ENCODE assay signal across 8 cellular contexts in the genomic region with DNA sequence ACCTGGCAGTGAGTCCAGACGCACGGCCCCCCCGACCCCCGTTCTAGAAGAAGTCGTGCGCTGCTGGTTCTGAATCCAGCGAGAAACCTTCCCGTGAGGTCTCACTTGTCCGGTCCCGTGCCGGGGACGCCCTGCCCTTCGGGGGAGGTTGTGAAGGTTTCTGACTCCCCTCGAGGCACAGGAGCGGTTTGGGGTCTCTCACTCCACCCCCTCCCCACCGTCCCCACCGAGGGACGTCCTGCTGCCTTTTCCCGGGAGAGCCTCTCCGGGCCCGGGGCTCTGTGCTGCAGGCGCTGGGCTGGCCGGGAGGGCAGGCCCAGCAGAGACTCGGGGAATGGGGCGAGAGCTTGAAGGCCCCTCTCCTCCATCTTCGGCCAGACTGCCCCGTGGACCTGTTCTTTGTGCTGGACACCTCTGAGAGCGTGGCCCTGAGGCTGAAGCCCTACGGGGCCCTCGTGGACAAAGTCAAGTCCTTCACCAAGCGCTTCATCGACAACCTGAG. TPM values are rescaled to one million over a fixed set of nuclear protein-coding genes. Genes with fewer than 3 reads are reported as not detected.
A peak's percentile ranks its signal among the peaks of the same experiment; 100 is the strongest.
DNase-seq lines count a peak whose midpoint lies in the region; ATAC-seq and TF ChIP-seq lines count a peak whose summit lies in the region.

No MANE protein-coding gene starts in this region.

- H3K27ac Mint-ChIP-seq in T-helper 2 cell treated with Interferon-gamma antibody and Interleukin-4, amounts not matched to agents 5 μg/mL and 100 μg/mL, for 36 hours = no peak overlapping the region

- no peaks in the 10 kb centered on the region for H3K4me1 ChIP-seq in cardiac muscle cell (ENCODE audit: low read depth)
- no peaks in the 10 kb centered on the region for H3K4me1 ChIP-seq in psoas muscle

- no peak for TF ChIP-seq CTCF in cardiac muscle cell (IDR thresholded peaks at IDR 0.05; ENCODE audit: low read depth, low read length)
- TF ChIP-seq CTCF in psoas muscle (IDR thresholded peaks at IDR 0.05) = no peak

- H3K4me3 ChIP-seq in cardiac muscle cell = peak overlapping the region; percentile 68
- peak overlapping the region; percentile 93 for H3K4me3 ChIP-seq in psoas muscle

- peak overlapping the region; percentile 48 for H3K4me3 Mint-ChIP-seq in T-helper 2 cell treated with Interferon-gamma antibody and Interleukin-4, amounts not matched to agents 5 μg/mL and 100 μg/mL, for 36 hours

- intact Hi-C loops in psoas muscle (cut with DNase I) = loop anchor here in 1 of 2 donors (10.0 kb wide), 1 partner anchor 1648 kb away; a partner anchor contains a TSS

- 8 to 17% (median 13%) methylated on average over 28 to 32 of the region's 32 CpGs for WGBS in psoas muscle, 3 donors

- no peaks in the 10 kb centered on the region for H3K27me3 ChIP-seq in cardiac muscle cell
- H3K27me3 ChIP-seq in psoas muscle (ENCODE audit: insufficient read depth in 3 of 3, low read length in 2 of 3) = no peaks in the 10 kb centered on the region

- H3K27ac ChIP-seq in cardiac muscle cell (no peak overlapping the region), psoas muscle (peak overlapping the region; percentile 46)

- H3K36me3 Mint-ChIP-seq in T-helper 2 cell treated with Interferon-gamma antibody and Interleukin-4, amounts not matched to agents 5 μg/mL and 100 μg/mL, for 36 hours (ENCODE audit: low read depth) = no peaks in the 10 kb centered on the region

- H3K36me3 ChIP-seq in cardiac muscle cell (peaks cover 13% of the 10 kb centered on the region), psoas muscle (ENCODE audit: insufficient read depth in 1 of 2, low read depth in 1 of 2) (peaks cover 0 to 34% of the 10 kb centered on the region in 2 donors)

- H3K9me3 ChIP-seq in cardiac muscle cell (ENCODE audit: low read depth) = no peaks in the 10 kb centered on the region
- no peaks in the 10 kb centered on the region for H3K9me3 ChIP-seq in psoas muscle

- H3K9me3 Mint-ChIP-seq in T-helper 2 cell treated with Interferon-gamma antibody and Interleukin-4, amounts not matched to agents 5 μg/mL and 100 μg/mL, for 36 hours = no peaks in the 10 kb centered on the region

- DNase-seq in Daoy (ENCODE audit: low read depth) = peak; percentile 45
- DNase-seq in T-helper 2 cell treated with Interferon-gamma antibody and Interleukin-4, amounts not matched to agents 5 μg/mL and 100 μg/mL, for 36 hours (ENCODE audit: low spot score) = no peak
- DNase-seq in cardiac muscle cell (ENCODE audit: low read depth in 1 of 2, low spot score in 1 of 2) = peak; percentile 25 to 36
- DNase-seq in psoas muscle = peak; percentile 39 to 61
- no peak for DNase-seq in HuH-7 (ENCODE audit: low spot score)
- DNase-seq in dedifferentiated amniotic fluid mesenchymal stem cell (ENCODE audit: extremely low spot score) = no peak
- DNase-seq in SKM-1 treated with dmso at 0.1 percent for 144 hours (lab: John Stamatoyannopoulos, UW; ENCODE audit: unreplicated experiment) = no peak
- DNase-seq in activated CD4-positive, alpha-beta T cell treated with anti-CD3 and anti-CD28 coated beads, Interleukin-2, amount 50 U/mL, for 48 hours = no peak

- no peaks in the 10 kb centered on the region for H3K4me1 Mint-ChIP-seq in T-helper 2 cell treated with Interferon-gamma antibody and Interleukin-4, amounts not matched to agents 5 μg/mL and 100 μg/mL, for 36 hours (ENCODE audit: low read depth)

- peak in 3 of 4 donors; percentile 2 to 32 (median 14) for ATAC-seq in psoas muscle

- peaks cover 12% of the 10 kb centered on the region for H3K27me3 Mint-ChIP-seq in T-helper 2 cell treated with Interferon-gamma antibody and Interleukin-4, amounts not matched to agents 5 μg/mL and 100 μg/mL, for 36 hours (ENCODE audit: low read depth)

RNA-seq across cellular contexts. Expression of a gene that starts 0.7 kb away (rescaled TPM):
- total RNA-seq in Daoy (2014; rRNA removed; shearing (Covaris generic)) = 444 and 536 TPM in 2 replicates
- total RNA-seq in cardiac muscle cell (499 and 605 TPM in 2 replicates), psoas muscle (10 to 100 TPM; 36.1 to 83.0 (median 61.9) TPM)
- polyA plus RNA-seq in cardiac muscle cell (245 and 279 TPM in 2 replicates), psoas muscle (10 to 100 TPM; 29.4 to 32.1 (median 30.4) TPM)

Comparison
In these comparisons a context has a peak if more than half of its experiments do, and no peak if none do; other contexts are left out.
1. DNase-seq: peak in Daoy (single experiment), cardiac muscle cell (2 of 2) and psoas muscle (2 of 2); none in T-helper 2 cell treated with Interferon-gamma antibody and Interleukin-4, amounts not matched to agents 5 μg/mL and 100 μg/mL, for 36 hours (single experiment), HuH-7 (single experiment), dedifferentiated amniotic fluid mesenchymal stem cell (single experiment), SKM-1 treated with dmso at 0.1 percent for 144 hours (single experiment) and activated CD4-positive, alpha-beta T cell treated with anti-CD3 and anti-CD28 coated beads, Interleukin-2, amount 50 U/mL, for 48 hours (0 of 2).